8 cellular contexts compared by ENCODE assay signal in genomic region chr17:77382966-77383612, GRCh38.
DNase-seq lines count a peak whose midpoint lies in the region; ATAC-seq and TF ChIP-seq lines count a peak whose summit lies in the region.

No MANE protein-coding gene starts in this region.

- H3K36me3 Mint-ChIP-seq in activated naive CD4-positive, alpha-beta T cell treated with anti-CD3 and anti-CD28 coated beads, Interleukin-2, amount 10 ng/mL, durations not matched to agents 7 days and 5 days = peaks cover 58% of the 10 kb centered on the region
- peaks cover 3% of the 10 kb centered on the region for H3K36me3 Mint-ChIP-seq in type B pancreatic cell

- peak overlapping the region; percentile 70 for H3K4me3 Mint-ChIP-seq in activated naive CD4-positive, alpha-beta T cell treated with anti-CD3 and anti-CD28 coated beads, Interleukin-2, amount 10 ng/mL, durations not matched to agents 7 days and 5 days
- H3K4me3 Mint-ChIP-seq in type B pancreatic cell = peak overlapping the region; percentile 69

- peak overlapping the region; percentile 67 for H3K9ac ChIP-seq in adipocyte (ENCODE audit: low read length)

- no peak for TF ChIP-seq CTCF in right lobe of liver (IDR thresholded peaks at IDR 0.05)
- no peak for TF ChIP-seq CTCF in type B pancreatic cell (conservative IDR thresholded peaks at IDR 0.05)

- H3K27me3 ChIP-seq in adipocyte (replicated peaks; ENCODE audit: control insufficient read depth, insufficient read depth, low read length) (no peaks in the 10 kb centered on the region), right lobe of liver (no peaks in the 10 kb centered on the region)

- no peaks in the 10 kb centered on the region for H3K9me3 Mint-ChIP-seq in activated naive CD4-positive, alpha-beta T cell treated with anti-CD3 and anti-CD28 coated beads, Interleukin-2, amount 10 ng/mL, durations not matched to agents 7 days and 5 days
- no peaks in the 10 kb centered on the region for H3K9me3 Mint-ChIP-seq in type B pancreatic cell

- peaks cover 93% of the 10 kb centered on the region for H3K4me1 Mint-ChIP-seq in activated naive CD4-positive, alpha-beta T cell treated with anti-CD3 and anti-CD28 coated beads, Interleukin-2, amount 10 ng/mL, durations not matched to agents 7 days and 5 days
- H3K4me1 Mint-ChIP-seq in type B pancreatic cell (ENCODE audit: unreplicated experiment) = peaks cover 55% of the 10 kb centered on the region

- H3K4me1 ChIP-seq in adipocyte (ENCODE audit: control insufficient read depth, insufficient read depth, low read length) (peaks cover 82% of the 10 kb centered on the region), right lobe of liver (peaks cover 0 to 81% (median 49%) of the 10 kb centered on the region in 4 donors)

- H3K27ac ChIP-seq in right lobe of liver = peak overlapping the region in 2 of 3 donors; percentile 48 to 59

- no peak for DNase-seq in activated naive CD4-positive, alpha-beta T cell treated with anti-CD3 and anti-CD28 coated beads, Interleukin-2, amount 10 ng/mL, durations not matched to agents 7 days and 5 days
- DNase-seq in activated naive CD4-positive, alpha-beta T cell (lab: John Stamatoyannopoulos, UW) = no peak
- DNase-seq in adipocyte (ENCODE audit: low read depth) (peak; percentile 80), right lobe of liver (no peak), type B pancreatic cell (ENCODE audit: extremely low spot score, unreplicated experiment) (no peak), NCI-H128 (lab: John Stamatoyannopoulos, UW; ENCODE audit: unreplicated experiment) (no peak)
- no peak for DNase-seq in activated T-cell treated with anti-CD3 and anti-CD28 coated beads, Interleukin-2, amount 50 U/mL, for 48 hours
- DNase-seq in activated CD4-positive, alpha-beta T cell treated with anti-CD3 and anti-CD28 coated beads, Interleukin-2, amount 50 U/mL, for 1 hour = no peak

- H3K27me3 Mint-ChIP-seq in activated naive CD4-positive, alpha-beta T cell treated with anti-CD3 and anti-CD28 coated beads, Interleukin-2, amount 10 ng/mL, durations not matched to agents 7 days and 5 days = no peaks in the 10 kb centered on the region
- no peaks in the 10 kb centered on the region for H3K27me3 Mint-ChIP-seq in type B pancreatic cell

- no peak for ATAC-seq in right lobe of liver

- peak overlapping the region; percentile 86 for H3K27ac Mint-ChIP-seq in activated naive CD4-positive, alpha-beta T cell treated with anti-CD3 and anti-CD28 coated beads, Interleukin-2, amount 10 ng/mL, durations not matched to agents 7 days and 5 days
- peak overlapping the region; percentile 63 for H3K27ac Mint-ChIP-seq in type B pancreatic cell

- WGBS in right lobe of liver (ENCODE audit: insufficient coverage, low coverage, low lambda C conversion rate, missing lambda C conversion rate) = 87% methylated on average over 5 of the region's 8 CpGs

- H3K4me3 ChIP-seq in adipocyte (ENCODE audit: low read length) (no peak overlapping the region), right lobe of liver (no peak overlapping the region)

- intact Hi-C loops in right lobe of liver (cut with DNase I) = no loop called here

- H3K36me3 ChIP-seq in adipocyte (ENCODE audit: control insufficient read depth, insufficient read depth, low read length, severe bottlenecking) (no peaks in the 10 kb centered on the region), right lobe of liver (no peaks in the 10 kb centered on the region)

- CTCF ChIA-PET in activated naive CD4-positive, alpha-beta T cell treated with anti-CD3 and anti-CD28 coated beads, Interleukin-2, amount 10 ng/mL, durations not matched to agents 7 days and 5 days (lab: Charles Lee) = interaction anchor here (0.8 to 2.8 kb wide), 7 partner anchors 8 to 111 kb away, joined by 3 to 10 read pairs (median 6); no protein-coding TSS in a partner anchor

- TF ChIP-seq POLR2A in right lobe of liver (IDR thresholded peaks at IDR 0.05) = no peak

- H3K9me3 ChIP-seq in adipocyte (ENCODE audit: control insufficient read depth, low read length) (no peaks in the 10 kb centered on the region), right lobe of liver (no peaks in the 10 kb centered on the region)
